Comparison of ENCODE assay signal across 1 cellular context in the genomic region with DNA sequence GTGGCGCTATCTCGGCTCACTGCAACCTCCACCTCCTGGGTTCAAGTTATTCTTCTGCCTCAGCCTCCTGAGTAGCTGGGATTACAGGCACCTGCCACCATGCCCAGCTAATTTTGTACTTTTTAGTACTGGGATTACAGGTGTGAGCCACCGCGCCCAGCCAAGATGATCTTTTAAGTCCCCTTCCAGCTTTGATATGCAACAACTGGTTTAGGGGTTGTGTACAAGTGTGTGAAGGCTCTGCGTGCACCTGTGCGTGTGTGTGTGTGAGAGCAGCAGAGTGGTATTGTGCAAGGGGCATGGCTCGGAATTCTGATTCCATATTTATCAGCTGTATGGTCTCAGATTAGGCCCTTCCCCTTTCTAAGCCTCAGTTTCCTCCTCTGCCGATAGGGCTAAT.
A peak's percentile ranks its signal among the peaks of the same experiment; 100 is the strongest.
TF ChIP-seq lines count a peak whose summit lies in the region.
"Not testable (repeated sequence)": the region's sequence is repeated elsewhere in the genome, so short reads cannot be mapped to it uniquely, and the experiment has no call there.

No MANE protein-coding gene starts in this region.

TF ChIP-seq in K562, 482 proteins besides CTCF, POLR2A, EP300 and RAD21:
- not testable (repeated sequence) for TF ChIP-seq ZBTB40 (IDR thresholded peaks at IDR 0.05)
- 0 out of 2 replicates have a peak, but pooled peaks have one; percentile 15 for TF ChIP-seq ZBTB40 (CRISPR knock-in tag; IDR thresholded peaks at IDR 0.05)
